In the genomic region with DNA sequence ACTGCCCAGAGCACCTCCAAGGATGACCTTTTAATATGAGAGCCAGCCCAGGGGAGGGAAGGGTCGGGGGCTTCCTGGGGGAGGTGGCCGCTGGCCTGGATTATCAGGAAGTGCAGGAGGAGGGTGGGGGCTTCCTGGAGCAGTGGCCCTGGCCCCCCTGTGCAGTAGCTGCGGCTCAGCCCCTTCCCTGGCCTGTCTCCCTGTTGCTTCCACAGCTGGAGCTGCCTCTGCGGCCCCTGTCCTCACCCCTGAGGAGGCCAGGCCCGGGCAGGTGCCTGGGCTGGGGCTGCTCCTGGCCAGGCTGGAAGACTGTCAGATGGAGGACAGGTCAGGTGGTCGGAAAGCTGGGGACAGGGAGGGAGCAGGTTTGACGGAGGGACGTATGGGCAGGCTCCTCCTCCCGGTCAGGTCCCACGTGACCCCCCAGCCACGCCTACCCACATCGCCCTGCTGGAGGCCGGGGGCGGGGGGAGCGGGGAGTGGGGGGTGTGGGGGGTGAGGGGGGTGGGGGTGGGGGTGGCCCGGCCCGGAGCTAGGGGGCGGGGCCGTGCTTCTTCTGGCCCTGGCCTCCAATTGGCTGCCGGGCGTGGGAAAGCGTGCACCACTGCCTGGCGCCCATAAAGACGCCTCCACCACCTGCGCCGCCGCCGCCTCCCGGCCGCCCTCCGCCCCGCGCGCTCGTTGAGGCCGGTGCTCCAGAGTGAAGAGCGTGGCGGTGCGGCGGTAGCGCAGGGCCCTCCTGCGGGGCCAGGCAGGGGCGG, we compare ENCODE assay signal across 1 cellular context.
TF ChIP-seq lines count a peak whose summit lies in the region.

No MANE protein-coding gene starts in this region.

TF ChIP-seq in HepG2, 621 proteins besides CTCF, POLR2A, EP300 and RAD21 (continued from another document and continues in another):
- TF ChIP-seq, protein P1, sequence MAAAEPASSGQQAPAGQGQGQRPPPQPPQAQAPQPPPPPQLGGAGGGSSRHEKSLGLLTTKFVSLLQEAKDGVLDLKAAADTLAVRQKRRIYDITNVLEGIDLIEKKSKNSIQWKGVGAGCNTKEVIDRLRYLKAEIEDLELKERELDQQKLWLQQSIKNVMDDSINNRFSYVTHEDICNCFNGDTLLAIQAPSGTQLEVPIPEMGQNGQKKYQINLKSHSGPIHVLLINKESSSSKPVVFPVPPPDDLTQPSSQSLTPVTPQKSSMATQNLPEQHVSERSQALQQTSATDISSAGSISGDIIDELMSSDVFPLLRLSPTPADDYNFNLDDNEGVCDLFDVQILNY (CRISPR knock-in tag; conservative IDR thresholded peaks at IDR 0.05): no peak
- TF ChIP-seq, protein P2, sequence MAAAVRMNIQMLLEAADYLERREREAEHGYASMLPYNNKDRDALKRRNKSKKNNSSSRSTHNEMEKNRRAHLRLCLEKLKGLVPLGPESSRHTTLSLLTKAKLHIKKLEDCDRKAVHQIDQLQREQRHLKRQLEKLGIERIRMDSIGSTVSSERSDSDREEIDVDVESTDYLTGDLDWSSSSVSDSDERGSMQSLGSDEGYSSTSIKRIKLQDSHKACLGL (CRISPR knock-in tag; IDR thresholded peaks at IDR 0.05): no peak
- no peak for TF ChIP-seq SUZ12 (IDR thresholded peaks at IDR 0.05; ENCODE audit: low read depth, low read length)
- no peak for TF ChIP-seq GPN1 (CRISPR knock-in tag; IDR thresholded peaks at IDR 0.05; ENCODE audit: borderline replicate concordance)
- no peak for TF ChIP-seq RFXAP (CRISPR knock-in tag; IDR thresholded peaks at IDR 0.05; ENCODE audit: borderline replicate concordance)
- TF ChIP-seq MEF2D (CRISPR knock-in tag; IDR thresholded peaks at IDR 0.05): no peak
- no peak for TF ChIP-seq GZF1 (CRISPR knock-in tag; IDR thresholded peaks at IDR 0.05)
- TF ChIP-seq SP5 (CRISPR knock-in tag; IDR thresholded peaks at IDR 0.05; ENCODE audit: borderline replicate concordance, low read depth): no peak; the same call in 1 of the 2 replicates
- TF ChIP-seq TSC22D2 (CRISPR knock-in tag; IDR thresholded peaks at IDR 0.05; ENCODE audit: borderline replicate concordance): no peak
- no peak for TF ChIP-seq ZNF781 (CRISPR knock-in tag; IDR thresholded peaks at IDR 0.05; ENCODE audit: borderline replicate concordance, not compliant biosample characterization)
- TF ChIP-seq, protein P3, sequence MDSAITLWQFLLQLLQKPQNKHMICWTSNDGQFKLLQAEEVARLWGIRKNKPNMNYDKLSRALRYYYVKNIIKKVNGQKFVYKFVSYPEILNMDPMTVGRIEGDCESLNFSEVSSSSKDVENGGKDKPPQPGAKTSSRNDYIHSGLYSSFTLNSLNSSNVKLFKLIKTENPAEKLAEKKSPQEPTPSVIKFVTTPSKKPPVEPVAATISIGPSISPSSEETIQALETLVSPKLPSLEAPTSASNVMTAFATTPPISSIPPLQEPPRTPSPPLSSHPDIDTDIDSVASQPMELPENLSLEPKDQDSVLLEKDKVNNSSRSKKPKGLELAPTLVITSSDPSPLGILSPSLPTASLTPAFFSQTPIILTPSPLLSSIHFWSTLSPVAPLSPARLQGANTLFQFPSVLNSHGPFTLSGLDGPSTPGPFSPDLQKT (CRISPR knock-in tag; IDR thresholded peaks at IDR 0.05; ENCODE audit: borderline replicate concordance): no peak
- TF ChIP-seq, protein P4, sequence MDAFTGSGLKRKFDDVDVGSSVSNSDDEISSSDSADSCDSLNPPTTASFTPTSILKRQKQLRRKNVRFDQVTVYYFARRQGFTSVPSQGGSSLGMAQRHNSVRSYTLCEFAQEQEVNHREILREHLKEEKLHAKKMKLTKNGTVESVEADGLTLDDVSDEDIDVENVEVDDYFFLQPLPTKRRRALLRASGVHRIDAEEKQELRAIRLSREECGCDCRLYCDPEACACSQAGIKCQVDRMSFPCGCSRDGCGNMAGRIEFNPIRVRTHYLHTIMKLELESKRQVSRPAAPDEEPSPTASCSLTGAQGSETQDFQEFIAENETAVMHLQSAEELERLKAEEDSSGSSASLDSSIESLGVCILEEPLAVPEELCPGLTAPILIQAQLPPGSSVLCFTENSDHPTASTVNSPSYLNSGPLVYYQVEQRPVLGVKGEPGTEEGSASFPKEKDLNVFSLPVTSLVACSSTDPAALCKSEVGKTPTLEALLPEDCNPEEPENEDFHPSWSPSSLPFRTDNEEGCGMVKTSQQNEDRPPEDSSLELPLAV (CRISPR knock-in tag; conservative IDR thresholded peaks at IDR 0.05; ENCODE audit: low read depth): no peak
- TF ChIP-seq ZC3H13 (CRISPR knock-in tag; IDR thresholded peaks at IDR 0.05): no peak
- no peak for TF ChIP-seq RELA (CRISPR knock-in tag; IDR thresholded peaks at IDR 0.05)
- TF ChIP-seq, protein P5, sequence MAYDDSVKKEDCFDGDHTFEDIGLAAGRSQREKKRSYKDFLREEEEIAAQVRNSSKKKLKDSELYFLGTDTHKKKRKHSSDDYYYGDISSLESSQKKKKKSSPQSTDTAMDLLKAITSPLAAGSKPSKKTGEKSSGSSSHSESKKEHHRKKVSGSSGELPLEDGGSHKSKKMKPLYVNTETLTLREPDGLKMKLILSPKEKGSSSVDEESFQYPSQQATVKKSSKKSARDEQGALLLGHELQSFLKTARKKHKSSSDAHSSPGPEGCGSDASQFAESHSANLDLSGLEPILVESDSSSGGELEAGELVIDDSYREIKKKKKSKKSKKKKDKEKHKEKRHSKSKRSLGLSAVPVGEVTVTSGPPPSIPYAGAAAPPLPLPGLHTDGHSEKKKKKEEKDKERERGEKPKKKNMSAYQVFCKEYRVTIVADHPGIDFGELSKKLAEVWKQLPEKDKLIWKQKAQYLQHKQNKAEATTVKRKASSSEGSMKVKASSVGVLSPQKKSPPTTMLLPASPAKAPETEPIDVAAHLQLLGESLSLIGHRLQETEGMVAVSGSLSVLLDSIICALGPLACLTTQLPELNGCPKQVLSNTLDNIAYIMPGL (CRISPR knock-in tag; IDR thresholded peaks at IDR 0.05; ENCODE audit: borderline replicate concordance in 1 of 2, low read depth in 1 of 2): peak; percentile 0 to 40; a peak in 1 of 4 replicates
- TF ChIP-seq ZNF629 (CRISPR knock-in tag; conservative IDR thresholded peaks at IDR 0.05): no peak
- no peak for TF ChIP-seq NCOR1 (IDR thresholded peaks at IDR 0.05; ENCODE audit: borderline replicate concordance, low read length)
- no peak for TF ChIP-seq NCOA2 (CRISPR knock-in tag; IDR thresholded peaks at IDR 0.05)
- TF ChIP-seq ZNF883 (CRISPR knock-in tag; IDR thresholded peaks at IDR 0.05; ENCODE audit: not compliant biosample characterization): peak; percentile 15
- TF ChIP-seq, protein P6, sequence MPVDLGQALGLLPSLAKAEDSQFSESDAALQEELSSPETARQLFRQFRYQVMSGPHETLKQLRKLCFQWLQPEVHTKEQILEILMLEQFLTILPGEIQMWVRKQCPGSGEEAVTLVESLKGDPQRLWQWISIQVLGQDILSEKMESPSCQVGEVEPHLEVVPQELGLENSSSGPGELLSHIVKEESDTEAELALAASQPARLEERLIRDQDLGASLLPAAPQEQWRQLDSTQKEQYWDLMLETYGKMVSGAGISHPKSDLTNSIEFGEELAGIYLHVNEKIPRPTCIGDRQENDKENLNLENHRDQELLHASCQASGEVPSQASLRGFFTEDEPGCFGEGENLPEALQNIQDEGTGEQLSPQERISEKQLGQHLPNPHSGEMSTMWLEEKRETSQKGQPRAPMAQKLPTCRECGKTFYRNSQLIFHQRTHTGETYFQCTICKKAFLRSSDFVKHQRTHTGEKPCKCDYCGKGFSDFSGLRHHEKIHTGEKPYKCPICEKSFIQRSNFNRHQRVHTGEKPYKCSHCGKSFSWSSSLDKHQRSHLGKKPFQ (CRISPR knock-in tag; IDR thresholded peaks at IDR 0.05; ENCODE audit: insufficient replicate concordance): no peak
- no peak for TF ChIP-seq MEIS1 (CRISPR knock-in tag; IDR thresholded peaks at IDR 0.05; ENCODE audit: borderline replicate concordance)
- TF ChIP-seq ZNF317 (CRISPR knock-in tag; IDR thresholded peaks at IDR 0.05): no peak
- TF ChIP-seq REPIN1 (CRISPR knock-in tag; IDR thresholded peaks at IDR 0.05; ENCODE audit: borderline replicate concordance, low read depth): no peak; the same call in 1 of the 2 replicates
- TF ChIP-seq RXRA (CRISPR knock-in tag; IDR thresholded peaks at IDR 0.05): no peak
- TF ChIP-seq, protein P7, sequence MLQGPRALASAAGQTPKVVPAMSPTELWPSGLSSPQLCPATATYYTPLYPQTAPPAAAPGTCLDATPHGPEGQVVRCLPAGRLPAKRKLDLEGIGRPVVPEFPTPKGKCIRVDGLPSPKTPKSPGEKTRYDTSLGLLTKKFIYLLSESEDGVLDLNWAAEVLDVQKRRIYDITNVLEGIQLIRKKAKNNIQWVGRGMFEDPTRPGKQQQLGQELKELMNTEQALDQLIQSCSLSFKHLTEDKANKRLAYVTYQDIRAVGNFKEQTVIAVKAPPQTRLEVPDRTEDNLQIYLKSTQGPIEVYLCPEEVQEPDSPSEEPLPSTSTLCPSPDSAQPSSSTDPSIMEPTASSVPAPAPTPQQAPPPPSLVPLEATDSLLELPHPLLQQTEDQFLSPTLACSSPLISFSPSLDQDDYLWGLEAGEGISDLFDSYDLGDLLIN (CRISPR knock-in tag; IDR thresholded peaks at IDR 0.05; ENCODE audit: borderline replicate concordance): no peak
- no peak for TF ChIP-seq SRSF1 (optimal IDR thresholded peaks at IDR 0.05; ENCODE audit: low read depth, low read length)
- no peak for TF ChIP-seq ZNF431 (CRISPR knock-in tag; IDR thresholded peaks at IDR 0.05; ENCODE audit: borderline replicate concordance, low read depth)
- no peak for TF ChIP-seq SMARCC2 (IDR thresholded peaks at IDR 0.05)
- TF ChIP-seq, protein P8, sequence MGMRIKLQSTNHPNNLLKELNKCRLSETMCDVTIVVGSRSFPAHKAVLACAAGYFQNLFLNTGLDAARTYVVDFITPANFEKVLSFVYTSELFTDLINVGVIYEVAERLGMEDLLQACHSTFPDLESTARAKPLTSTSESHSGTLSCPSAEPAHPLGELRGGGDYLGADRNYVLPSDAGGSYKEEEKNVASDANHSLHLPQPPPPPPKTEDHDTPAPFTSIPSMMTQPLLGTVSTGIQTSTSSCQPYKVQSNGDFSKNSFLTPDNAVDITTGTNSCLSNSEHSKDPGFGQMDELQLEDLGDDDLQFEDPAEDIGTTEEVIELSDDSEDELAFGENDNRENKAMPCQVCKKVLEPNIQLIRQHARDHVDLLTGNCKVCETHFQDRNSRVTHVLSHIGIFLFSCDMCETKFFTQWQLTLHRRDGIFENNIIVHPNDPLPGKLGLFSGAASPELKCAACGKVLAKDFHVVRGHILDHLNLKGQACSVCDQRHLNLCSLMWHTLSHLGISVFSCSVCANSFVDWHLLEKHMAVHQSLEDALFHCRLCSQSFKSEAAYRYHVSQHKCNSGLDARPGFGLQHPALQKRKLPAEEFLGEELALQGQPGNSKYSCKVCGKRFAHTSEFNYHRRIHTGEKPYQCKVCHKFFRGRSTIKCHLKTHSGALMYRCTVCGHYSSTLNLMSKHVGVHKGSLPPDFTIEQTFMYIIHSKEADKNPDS (CRISPR knock-in tag; IDR thresholded peaks at IDR 0.05): no peak
- no peak for TF ChIP-seq ATM (IDR thresholded peaks at IDR 0.05; ENCODE audit: borderline replicate concordance)
- no peak for TF ChIP-seq CC2D1A (CRISPR knock-in tag; IDR thresholded peaks at IDR 0.05)
- no peak for TF ChIP-seq SMAD9 (CRISPR knock-in tag; IDR thresholded peaks at IDR 0.05)
- TF ChIP-seq, protein P9, sequence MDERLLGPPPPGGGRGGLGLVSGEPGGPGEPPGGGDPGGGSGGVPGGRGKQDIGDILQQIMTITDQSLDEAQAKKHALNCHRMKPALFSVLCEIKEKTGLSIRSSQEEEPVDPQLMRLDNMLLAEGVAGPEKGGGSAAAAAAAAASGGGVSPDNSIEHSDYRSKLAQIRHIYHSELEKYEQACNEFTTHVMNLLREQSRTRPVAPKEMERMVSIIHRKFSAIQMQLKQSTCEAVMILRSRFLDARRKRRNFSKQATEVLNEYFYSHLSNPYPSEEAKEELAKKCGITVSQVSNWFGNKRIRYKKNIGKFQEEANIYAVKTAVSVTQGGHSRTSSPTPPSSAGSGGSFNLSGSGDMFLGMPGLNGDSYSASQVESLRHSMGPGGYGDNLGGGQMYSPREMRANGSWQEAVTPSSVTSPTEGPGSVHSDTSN (CRISPR knock-in tag; IDR thresholded peaks at IDR 0.05): no peak
- no peak for TF ChIP-seq ZNF30 (CRISPR knock-in tag; IDR thresholded peaks at IDR 0.05)
- no peak for TF ChIP-seq PAX8 (CRISPR knock-in tag; IDR thresholded peaks at IDR 0.05; ENCODE audit: borderline replicate concordance)
- TF ChIP-seq, protein P10, sequence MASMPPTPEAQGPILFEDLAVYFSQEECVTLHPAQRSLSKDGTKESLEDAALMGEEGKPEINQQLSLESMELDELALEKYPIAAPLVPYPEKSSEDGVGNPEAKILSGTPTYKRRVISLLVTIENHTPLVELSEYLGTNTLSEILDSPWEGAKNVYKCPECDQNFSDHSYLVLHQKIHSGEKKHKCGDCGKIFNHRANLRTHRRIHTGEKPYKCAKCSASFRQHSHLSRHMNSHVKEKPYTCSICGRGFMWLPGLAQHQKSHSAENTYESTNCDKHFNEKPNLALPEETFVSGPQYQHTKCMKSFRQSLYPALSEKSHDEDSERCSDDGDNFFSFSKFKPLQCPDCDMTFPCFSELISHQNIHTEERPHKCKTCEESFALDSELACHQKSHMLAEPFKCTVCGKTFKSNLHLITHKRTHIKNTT (CRISPR knock-in tag; IDR thresholded peaks at IDR 0.05): no peak
- TF ChIP-seq MAZ (IDR thresholded peaks at IDR 0.05; ENCODE audit: borderline replicate concordance, low read depth, low read length): peak; percentile 76
- TF ChIP-seq MAZ (CRISPR knock-in tag; IDR thresholded peaks at IDR 0.05; ENCODE audit: low read depth): peak; percentile 51
- TF ChIP-seq ZFP82 (CRISPR knock-in tag; IDR thresholded peaks at IDR 0.05; ENCODE audit: borderline replicate concordance): no peak
- TF ChIP-seq, protein P11, sequence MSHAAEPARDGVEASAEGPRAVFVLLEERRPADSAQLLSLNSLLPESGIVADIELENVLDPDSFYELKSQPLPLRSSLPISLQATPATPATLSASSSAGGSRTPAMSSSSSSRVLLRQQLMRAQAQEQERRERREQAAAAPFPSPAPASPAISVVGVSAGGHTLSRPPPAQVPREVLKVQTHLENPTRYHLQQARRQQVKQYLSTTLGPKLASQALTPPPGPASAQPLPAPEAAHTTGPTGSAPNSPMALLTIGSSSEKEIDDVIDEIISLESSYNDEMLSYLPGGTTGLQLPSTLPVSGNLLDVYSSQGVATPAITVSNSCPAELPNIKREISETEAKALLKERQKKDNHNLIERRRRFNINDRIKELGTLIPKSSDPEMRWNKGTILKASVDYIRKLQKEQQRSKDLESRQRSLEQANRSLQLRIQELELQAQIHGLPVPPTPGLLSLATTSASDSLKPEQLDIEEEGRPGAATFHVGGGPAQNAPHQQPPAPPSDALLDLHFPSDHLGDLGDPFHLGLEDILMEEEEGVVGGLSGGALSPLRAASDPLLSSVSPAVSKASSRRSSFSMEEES (CRISPR knock-in tag; IDR thresholded peaks at IDR 0.05): 0 out of 2 replicates have a peak, but pooled peaks have one; percentile 49
- peak; percentile 77; the same call in 1 of the 2 replicates for TF ChIP-seq ZNF564 (CRISPR knock-in tag; IDR thresholded peaks at IDR 0.05)
- no peak for TF ChIP-seq HNRNPUL1 (IDR thresholded peaks at IDR 0.05; ENCODE audit: low read depth, low read length)
- TF ChIP-seq MLLT10 (CRISPR knock-in tag; IDR thresholded peaks at IDR 0.05): no peak
- no peak for TF ChIP-seq CENPT (CRISPR knock-in tag; IDR thresholded peaks at IDR 0.05; ENCODE audit: low read depth)
- no peak for TF ChIP-seq ZNF724P (CRISPR knock-in tag; IDR thresholded peaks at IDR 0.05; ENCODE audit: borderline replicate concordance)
- TF ChIP-seq HDAC2 (CRISPR knock-in tag; IDR thresholded peaks at IDR 0.05): no peak
- no peak for TF ChIP-seq PHF21A (CRISPR knock-in tag; IDR thresholded peaks at IDR 0.05)
- TF ChIP-seq ESRRA (CRISPR knock-in tag; IDR thresholded peaks at IDR 0.05; ENCODE audit: low read depth): no peak
- TF ChIP-seq ZNF552 (CRISPR knock-in tag; IDR thresholded peaks at IDR 0.05; ENCODE audit: borderline replicate concordance): no peak
- no peak for TF ChIP-seq ZNF235 (CRISPR knock-in tag; IDR thresholded peaks at IDR 0.05; ENCODE audit: borderline replicate concordance)
- peak; percentile 78 for TF ChIP-seq POLR2G (IDR thresholded peaks at IDR 0.05; ENCODE audit: low read depth, low read length)
- TF ChIP-seq RBFOX2 (IDR thresholded peaks at IDR 0.05; ENCODE audit: low read depth, low read length): peak; percentile 77
